27 cellular contexts compared by ENCODE assay signal in genomic region chr2:25405871-25406270, GRCh38.
"Had no signal": no experiment of that assay in that cellular context is flagged by ENCODE, and none has a peak within 500 bp of the region (broad histone marks: within the 10 kb centered on the region; RNA-seq: fewer than 3 reads in every experiment).

No MANE protein-coding gene starts in this region.

- ATAC-seq: activated CD4-positive, alpha-beta T cell treated with anti-CD3 and anti-CD28 coated beads for 36 hours; activated CD8-positive, alpha-beta memory T cell treated with anti-CD3 and anti-CD28 coated beads, Interleukin-2, amount 10 ng/mL, durations not matched to agents 7 days and 5 days; activated T-cell treated with anti-CD3 and anti-CD28 coated beads, Interleukin-2, amount 50 U/mL, for 4 hours; activated T-helper 17 cell treated with anti-CD3 and anti-CD28 coated beads, Interleukin-2, amount 50 U/mL, for 72 hours; body of pancreas had no signal

- H3K9me3 Mint-ChIP-seq: activated T-cell treated with anti-CD3 and anti-CD28 coated beads, Interleukin-2, amount 50 U/mL, for 4 hours; activated T-helper 17 cell treated with anti-CD3 and anti-CD28 coated beads, Interleukin-2, amount 50 U/mL, for 72 hours; IgD-negative memory B cell; T-helper 1 cell treated with Interleukin-12 subunit alpha and Interleukin-12 subunit beta and Interleukin-4 antibody, amounts not matched to agents 30 μg/mL and 1 μg/mL, for 36 hours had no signal

- H3K9ac ChIP-seq: SK-N-SH had no signal

- H3K27me3 ChIP-seq: ascending aorta, body of pancreas, Peyer's patch, SJCRH30 had no signal

- H3K4me1 ChIP-seq: ascending aorta, SJCRH30 had no signal

- H3K36me3 ChIP-seq: ascending aorta, Peyer's patch, SJCRH30, WERI-Rb-1 had no signal

- H3K27ac Mint-ChIP-seq: activated CD4-positive, alpha-beta T cell treated with anti-CD3 and anti-CD28 coated beads for 36 hours; activated CD8-positive, alpha-beta memory T cell treated with anti-CD3 and anti-CD28 coated beads, Interleukin-2, amount 10 ng/mL, durations not matched to agents 7 days and 5 days; activated naive CD4-positive, alpha-beta T cell treated with anti-CD3 and anti-CD28 coated beads, Interleukin-2, amount 10 ng/mL, durations not matched to agents 7 days and 5 days; activated T-helper 17 cell treated with anti-CD3 and anti-CD28 coated beads, Interleukin-2, amount 50 U/mL, for 72 hours; T-helper 1 cell treated with Interleukin-12 subunit alpha and Interleukin-12 subunit beta and Interleukin-4 antibody, amounts not matched to agents 30 μg/mL and 1 μg/mL, for 36 hours had no signal

- FAIRE-seq: bronchial epithelial cell had no signal

- H3K9me3 ChIP-seq: ascending aorta, body of pancreas, Peyer's patch, SJCRH30, SK-N-SH had no signal

- H3K36me3 Mint-ChIP-seq: activated CD8-positive, alpha-beta memory T cell treated with anti-CD3 and anti-CD28 coated beads, Interleukin-2, amount 10 ng/mL, durations not matched to agents 7 days and 5 days had no signal

- DNase-seq: activated CD4-positive, alpha-beta T cell treated with anti-CD3 and anti-CD28 coated beads for 36 hours; activated CD8-positive, alpha-beta memory T cell treated with anti-CD3 and anti-CD28 coated beads, Interleukin-2, amount 10 ng/mL, durations not matched to agents 7 days and 5 days; activated gamma-delta T cell; activated naive CD4-positive, alpha-beta T cell treated with anti-CD3 and anti-CD28 coated beads, Interleukin-2, amount 10 ng/mL, durations not matched to agents 7 days and 5 days; activated T-cell treated with anti-CD3 and anti-CD28 coated beads, Interleukin-2, amount 50 U/mL, for 4 hours; amniotic stem cell; body of pancreas; central memory CD4-positive, alpha-beta T cell; KG1; NCI-H1048; NCI-H146; NCI-H1930; NCI-H2171; NCI-H226; NCI-H526; NCI-H82; Peyer's patch; Right ventricle myocardium superior; SJCRH30; SK-N-SH; WERI-Rb-1 had no signal

- H3K27ac ChIP-seq: ascending aorta, body of pancreas, Peyer's patch, RWPE1, SJCRH30, WERI-Rb-1 had no signal

- H3K4me3 ChIP-seq: ascending aorta, body of pancreas, Peyer's patch, SJCRH30 had no signal

- H3K4me3 Mint-ChIP-seq: activated CD4-positive, alpha-beta T cell treated with anti-CD3 and anti-CD28 coated beads for 36 hours; activated CD8-positive, alpha-beta memory T cell treated with anti-CD3 and anti-CD28 coated beads, Interleukin-2, amount 10 ng/mL, durations not matched to agents 7 days and 5 days; activated naive CD4-positive, alpha-beta T cell treated with anti-CD3 and anti-CD28 coated beads, Interleukin-2, amount 10 ng/mL, durations not matched to agents 7 days and 5 days; activated T-cell treated with anti-CD3 and anti-CD28 coated beads, Interleukin-2, amount 50 U/mL, for 4 hours; activated T-helper 17 cell treated with anti-CD3 and anti-CD28 coated beads, Interleukin-2, amount 50 U/mL, for 72 hours; T-helper 1 cell treated with Interleukin-12 subunit alpha and Interleukin-12 subunit beta and Interleukin-4 antibody, amounts not matched to agents 30 μg/mL and 1 μg/mL, for 36 hours had no signal

- H3K27me3 Mint-ChIP-seq: activated CD4-positive, alpha-beta T cell treated with anti-CD3 and anti-CD28 coated beads for 36 hours; activated CD8-positive, alpha-beta memory T cell treated with anti-CD3 and anti-CD28 coated beads, Interleukin-2, amount 10 ng/mL, durations not matched to agents 7 days and 5 days; activated naive CD4-positive, alpha-beta T cell treated with anti-CD3 and anti-CD28 coated beads, Interleukin-2, amount 10 ng/mL, durations not matched to agents 7 days and 5 days; activated T-helper 17 cell treated with anti-CD3 and anti-CD28 coated beads, Interleukin-2, amount 50 U/mL, for 72 hours; IgD-negative memory B cell had no signal
